In genomic region chr3:193831495-193832455, GRCh38 we compare ENCODE assay signal across 8 cellular contexts.
DNase-seq lines count a peak whose midpoint lies in the region; ATAC-seq and TF ChIP-seq lines count a peak whose summit lies in the region.

No MANE protein-coding gene starts in this region.

- peak overlapping the region; percentile 14; the same call in 1 of the 2 replicates for H2AFZ ChIP-seq in OCI-LY3 (ENCODE audit: low read depth, low read length)

- H3K4me3 ChIP-seq in OCI-LY3 (ENCODE audit: low read length) (peak overlapping the region; percentile 27), HAP-1 (no peak overlapping the region)

- in situ Hi-C loops in HAP-1 (cut with MboI; ENCODE audit: low sequenced_read_pairs) = no loop called here

- TF ChIP-seq CTCF in OCI-LY3 (IDR thresholded peaks at IDR 0.05; ENCODE audit: low read depth, low read length) = no peak

- peak overlapping the region; percentile 66 for H3K4me2 ChIP-seq in OCI-LY3 (ENCODE audit: low read length)

- no peaks in the 10 kb centered on the region for H3K79me2 ChIP-seq in OCI-LY3 (ENCODE audit: low read length)

- H3K9ac ChIP-seq in OCI-LY3 (ENCODE audit: low read length) = peak overlapping the region; percentile 37; the same call in 1 of the 2 replicates

- H3K27me3 ChIP-seq in OCI-LY3 (ENCODE audit: low read depth, low read length) (no peaks in the 10 kb centered on the region), HAP-1 (ENCODE audit: low read depth) (no peaks in the 10 kb centered on the region)

- DNase-seq in islet precursor cell (peak; percentile 19), superior temporal gyrus (ENCODE audit: extremely low spot score) (no peak), HAP-1 (ENCODE audit: low spot score in 2 of 2) (no peak)
- DNase-seq in activated T-cell treated with anti-CD3 and anti-CD28 coated beads, Interleukin-2, amount 50 U/mL, for 1 hour = no peak

- H3K4me1 ChIP-seq in OCI-LY3 (ENCODE audit: low read length) = peaks cover 52% of the 10 kb centered on the region
- H3K4me1 ChIP-seq in HAP-1 = peaks cover 7% of the 10 kb centered on the region

- H3K9me3 ChIP-seq in OCI-LY3 (ENCODE audit: insufficient read depth, low read length) (no peaks in the 10 kb centered on the region), HAP-1 (no peaks in the 10 kb centered on the region)

- ATAC-seq in GM18520 (IDR thresholded peaks at IDR 0.05; ENCODE audit: unreplicated experiment) (peak; percentile 34), HG02884 (IDR thresholded peaks at IDR 0.05; ENCODE audit: unreplicated experiment) (peak; percentile 77), GM19035 (IDR thresholded peaks at IDR 0.05; ENCODE audit: unreplicated experiment) (no peak)

- peak overlapping the region; percentile 85 for H3K27ac ChIP-seq in OCI-LY3 (ENCODE audit: low read length)

- no peaks in the 10 kb centered on the region for H4K20me1 ChIP-seq in OCI-LY3 (ENCODE audit: insufficient read depth, low read length)

- H3K36me3 ChIP-seq in OCI-LY3 (replicated peaks; ENCODE audit: low read depth, low read length) (no peaks in the 10 kb centered on the region), HAP-1 (replicated peaks) (no peaks in the 10 kb centered on the region)
